Comparison of ENCODE assay signal across 11 cellular contexts in the genomic region with DNA sequence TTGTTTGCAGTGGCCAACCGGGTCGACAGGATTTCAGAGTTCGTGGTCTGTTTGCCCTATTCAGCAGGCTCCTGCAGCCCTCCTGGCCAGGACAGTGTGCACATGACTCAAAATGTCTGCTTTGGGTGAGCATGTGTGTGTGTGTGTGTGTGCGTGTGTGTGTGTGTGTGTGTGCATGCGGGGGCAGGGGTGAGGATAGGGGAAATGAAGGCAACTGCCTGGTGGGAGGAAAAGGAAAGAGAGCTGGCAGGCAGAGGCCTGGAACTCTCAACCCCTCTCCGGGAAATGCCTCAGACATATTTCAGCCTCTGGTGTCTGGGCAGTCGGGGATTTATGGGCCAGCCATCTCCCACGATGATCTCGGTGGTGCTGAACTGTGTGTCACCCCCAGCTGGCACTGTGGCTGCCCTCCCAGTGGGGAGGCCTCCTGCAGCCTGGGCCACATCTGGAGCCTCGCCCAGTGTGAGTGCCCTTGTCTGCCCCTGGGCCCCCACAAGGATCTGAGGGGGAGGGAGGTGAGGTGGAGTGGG. TPM values are rescaled to one million over a fixed set of nuclear protein-coding genes. Genes with fewer than 3 reads are reported as not detected.
DNase-seq lines count a peak whose midpoint lies in the region; ATAC-seq and TF ChIP-seq lines count a peak whose summit lies in the region.
"Had no signal": no experiment of that assay in that cellular context is flagged by ENCODE, and none has a peak within 500 bp of the region (broad histone marks: within the 10 kb centered on the region; RNA-seq: fewer than 3 reads in every experiment).

No MANE protein-coding gene starts in this region.

- no peak for TF ChIP-seq POLR2A in thyroid gland (IDR thresholded peaks at IDR 0.05)

- DNase-seq in Kasumi-1 (lab: John Stamatoyannopoulos, UW) (peak; percentile 25 to 51), astrocyte of the hippocampus (ENCODE audit: low read depth, low spot score) (peak; percentile 70), left kidney (ENCODE audit: low read depth, low spot score) (peak; percentile 87), thyroid gland (peak; percentile 5 to 11)
- DNase-seq in activated CD4-positive, CD25-positive, alpha-beta regulatory T cell treated with anti-CD3 and anti-CD28 coated beads, Interleukin-2, amount 50 U/mL, for 72 hours, result no peak
- no peak for DNase-seq in activated CD8-positive, alpha-beta T cell treated with anti-CD3 and anti-CD28 coated beads, Interleukin-2, amount 10 ng/mL, durations not matched to agents 7 days and 5 days
- DNase-seq: activated T-cell treated with anti-CD3 and anti-CD28 coated beads, Interleukin-2, amount 50 U/mL, for 48 hours; glutamatergic neuron; stimulated activated naive CD8-positive, alpha-beta T cell treated with anti-CD3 and anti-CD28 coated beads, Interleukin-15, Interleukin-2, amounts not matched to agents 100 U/mL and 50 U/mL, for 24 hours had no signal

- H3K36me3 Mint-ChIP-seq in activated CD8-positive, alpha-beta T cell treated with anti-CD3 and anti-CD28 coated beads, Interleukin-2, amount 10 ng/mL, durations not matched to agents 7 days and 5 days (ENCODE audit: low read depth), result no peaks in the 10 kb centered on the region

- H3K4me3 Mint-ChIP-seq in activated CD8-positive, alpha-beta T cell treated with anti-CD3 and anti-CD28 coated beads, Interleukin-2, amount 10 ng/mL, durations not matched to agents 7 days and 5 days, result no peak overlapping the region

- intact Hi-C loops in thyroid gland (cut with DNase I), result no loop called here

- no peaks in the 10 kb centered on the region for H3K27me3 ChIP-seq in thyroid gland

- no peak overlapping the region for H3K27ac ChIP-seq in thyroid gland

- H3K4me3 ChIP-seq in thyroid gland (replicated peaks in 1 of 3), result no peak overlapping the region

- no peaks in the 10 kb centered on the region for H3K4me1 Mint-ChIP-seq in activated CD8-positive, alpha-beta T cell treated with anti-CD3 and anti-CD28 coated beads, Interleukin-2, amount 10 ng/mL, durations not matched to agents 7 days and 5 days (ENCODE audit: low read depth)

- ATAC-seq in HG03097 (IDR thresholded peaks at IDR 0.05; ENCODE audit: low FRiP score, unreplicated experiment), result no peak
- ATAC-seq in activated CD8-positive, alpha-beta T cell treated with anti-CD3 and anti-CD28 coated beads, Interleukin-2, amount 10 ng/mL, durations not matched to agents 7 days and 5 days, result no peak
- ATAC-seq: stimulated activated naive CD8-positive, alpha-beta T cell treated with anti-CD3 and anti-CD28 coated beads, Interleukin-15, Interleukin-2, amounts not matched to agents 100 U/mL and 50 U/mL, for 24 hours had no signal

- POLR2A ChIA-PET in activated CD8-positive, alpha-beta T cell treated with anti-CD3 and anti-CD28 coated beads, Interleukin-2, amount 10 ng/mL, durations not matched to agents 7 days and 5 days (lab: Charles Lee), result no interaction called here

- H3K9me3 ChIP-seq in thyroid gland, result no peaks in the 10 kb centered on the region

- H3K4me1 ChIP-seq in thyroid gland, result peaks cover 8 to 18% of the 10 kb centered on the region in 2 donors

- CTCF ChIA-PET in activated CD8-positive, alpha-beta T cell treated with anti-CD3 and anti-CD28 coated beads, Interleukin-2, amount 10 ng/mL, durations not matched to agents 7 days and 5 days (lab: Charles Lee), result no interaction called here

- H3K27ac Mint-ChIP-seq in activated CD8-positive, alpha-beta T cell treated with anti-CD3 and anti-CD28 coated beads, Interleukin-2, amount 10 ng/mL, durations not matched to agents 7 days and 5 days, result no peak overlapping the region

- H3K36me3 ChIP-seq in thyroid gland, result no peaks in the 10 kb centered on the region

- WGBS in thyroid gland, 2 donors, result 43 to 50% methylated on average over 9 of the region's 10 CpGs

- no peaks in the 10 kb centered on the region for H3K9me3 Mint-ChIP-seq in activated CD8-positive, alpha-beta T cell treated with anti-CD3 and anti-CD28 coated beads, Interleukin-2, amount 10 ng/mL, durations not matched to agents 7 days and 5 days (ENCODE audit: insufficient read depth)

- TF ChIP-seq CTCF in thyroid gland (IDR thresholded peaks at IDR 0.05), result no peak

- H3K27me3 Mint-ChIP-seq in activated CD8-positive, alpha-beta T cell treated with anti-CD3 and anti-CD28 coated beads, Interleukin-2, amount 10 ng/mL, durations not matched to agents 7 days and 5 days (ENCODE audit: low read depth), result no peaks in the 10 kb centered on the region

RNA-seq across cellular contexts. Expression of gene CDCP2, which starts 15.2 kb away (rescaled TPM):
- under 1 TPM in 1 of 4 donors, not detected in 3; 0.45 TPM for total RNA-seq in thyroid gland
- total RNA-seq in activated CD8-positive, alpha-beta T cell treated with anti-CD3 and anti-CD28 coated beads, Interleukin-2, amount 10 ng/mL, durations not matched to agents 7 days and 5 days, result under 1 TPM in 1 of 2 experiments, not detected in 1; 0.16 TPM
- total RNA-seq: mucosa of gallbladder had no signal

Comparison
In these comparisons a context has a peak if more than half of its experiments do, and no peak if none do; other contexts are left out.
1. DNase-seq: peak in Kasumi-1 (2 of 2), astrocyte of the hippocampus (single experiment), left kidney (single experiment) and thyroid gland (2 of 2); none in activated CD4-positive, CD25-positive, alpha-beta regulatory T cell treated with anti-CD3 and anti-CD28 coated beads, Interleukin-2, amount 50 U/mL, for 72 hours (single experiment) and activated CD8-positive, alpha-beta T cell treated with anti-CD3 and anti-CD28 coated beads, Interleukin-2, amount 10 ng/mL, durations not matched to agents 7 days and 5 days (single experiment).